In the genomic region with DNA sequence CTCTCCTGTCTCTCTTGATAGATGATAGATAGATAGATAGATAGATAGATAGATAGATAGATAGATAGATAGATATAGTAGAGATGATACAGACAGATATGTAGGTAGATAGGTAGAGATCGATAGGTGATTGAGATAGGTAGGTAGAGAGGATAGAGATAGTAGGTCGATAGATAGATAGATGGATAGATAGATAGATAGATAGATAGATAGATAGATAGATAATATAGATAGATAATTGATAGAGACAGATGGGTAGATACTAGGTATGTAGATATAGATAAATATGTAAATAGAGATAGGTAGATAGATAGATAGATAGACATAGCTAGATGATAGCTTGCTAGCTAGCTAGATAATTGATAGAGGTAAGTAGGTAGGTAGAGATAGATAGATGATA, we compare ENCODE assay signal across 7 cellular contexts.
"Had no signal": no experiment of that assay in that cellular context is flagged by ENCODE, and none has a peak within 500 bp of the region (broad histone marks: within the 10 kb centered on the region; RNA-seq: fewer than 3 reads in every experiment).

No MANE protein-coding gene starts in this region.

- DNase-seq: IMR-90, KBM-7, KG1 had no signal

- FAIRE-seq: HepG2, HTR-8/SVneo had no signal

- H3K4me2 ChIP-seq: KMS-11 had no signal

- H3K27ac ChIP-seq: HL-60, KMS-11 had no signal

- H3K9ac ChIP-seq: KMS-11 had no signal

- ATAC-seq: HepG2 had no signal
